10 cellular contexts compared by ENCODE assay signal in genomic region chr7:106599343-106599698, GRCh38.
DNase-seq lines count a peak whose midpoint lies in the region; ATAC-seq, FAIRE-seq and TF ChIP-seq lines count a peak whose summit lies in the region.
"Had no signal": no experiment of that assay in that cellular context is flagged by ENCODE, and none has a peak within 500 bp of the region (broad histone marks: within the 10 kb centered on the region; RNA-seq: fewer than 3 reads in every experiment).

No MANE protein-coding gene starts in this region.

- no peak overlapping the region for H3K27ac ChIP-seq in osteoblast (ENCODE audit: low read depth, low read length)
- H3K27ac ChIP-seq: neutrophil had no signal

- H2AFZ ChIP-seq in osteoblast (ENCODE audit: low read length), result peak overlapping the region; percentile 95

- H3K9me3 ChIP-seq in osteoblast (ENCODE audit: low read depth, low read length), result no peaks in the 10 kb centered on the region
- H3K9me3 ChIP-seq in HAP-1, result no peaks in the 10 kb centered on the region
- H3K9me3 ChIP-seq: body of pancreas, neutrophil had no signal

- no peaks in the 10 kb centered on the region for H3K79me2 ChIP-seq in osteoblast (ENCODE audit: insufficient read depth, low read length)

- H3K27me3 ChIP-seq in bronchial epithelial cell (ENCODE audit: control insufficient read depth, insufficient read depth, low read length) (no peaks in the 10 kb centered on the region), osteoblast (ENCODE audit: insufficient read depth, low read length) (no peaks in the 10 kb centered on the region), HAP-1 (ENCODE audit: low read depth) (no peaks in the 10 kb centered on the region)
- H3K27me3 ChIP-seq: body of pancreas, neutrophil had no signal

- peaks cover 7% of the 10 kb centered on the region for H3K4me1 ChIP-seq in osteoblast (ENCODE audit: insufficient read depth, low read length)
- H3K4me1 ChIP-seq in HAP-1, result peaks cover 30% of the 10 kb centered on the region

- no peak overlapping the region for H3K4me2 ChIP-seq in osteoblast (ENCODE audit: insufficient read depth, low read length)

- ATAC-seq in GM19397 (IDR thresholded peaks at IDR 0.05; ENCODE audit: unreplicated experiment) (no peak), HG03196 (IDR thresholded peaks at IDR 0.05; ENCODE audit: unreplicated experiment) (no peak)

- H3K4me3 ChIP-seq in bronchial epithelial cell (ENCODE audit: low read depth, low read length) (no peak overlapping the region), osteoblast (ENCODE audit: insufficient read depth, low read length) (no peak overlapping the region), HAP-1 (no peak overlapping the region)
- H3K4me3 ChIP-seq: body of pancreas had no signal

- in situ Hi-C loops in HAP-1 (cut with MboI; ENCODE audit: low sequenced_read_pairs), result no loop called here

- peak; percentile 32 for FAIRE-seq in bronchial epithelial cell (lab: Jason Lieb, UNC)

- H3K36me3 ChIP-seq in bronchial epithelial cell (ENCODE audit: control insufficient read depth, insufficient read depth, low read length) (no peaks in the 10 kb centered on the region), osteoblast (ENCODE audit: insufficient read depth, low read length) (no peaks in the 10 kb centered on the region), HAP-1 (replicated peaks) (no peaks in the 10 kb centered on the region)
- H3K36me3 ChIP-seq: neutrophil had no signal

- H4K20me1 ChIP-seq in osteoblast (ENCODE audit: insufficient read depth, low read length), result no peaks in the 10 kb centered on the region

- TF ChIP-seq CTCF in bronchial epithelial cell (IDR thresholded peaks at IDR 0.05; ENCODE audit: insufficient read depth, low read length, severe bottlenecking) (no peak), osteoblast (IDR thresholded peaks at IDR 0.05; ENCODE audit: extremely low read depth, low read depth, low read length) (no peak)

- DNase-seq in HPDE6-E6E7 (ENCODE audit: extremely low spot score), result peak; percentile 21
- peak; percentile 52 for DNase-seq in NCI-H2196 treated with DMSO at 0.1 percent for 48 hours (lab: John Stamatoyannopoulos, UW; ENCODE audit: unreplicated experiment)
- DNase-seq in bronchial epithelial cell (ENCODE audit: low read depth), result peak; percentile 96
- no peak for DNase-seq in osteoblast (ENCODE audit: insufficient read length, low spot score, missing footprints)
- DNase-seq in hippocampal formation (lab: John Stamatoyannopoulos, UW), result no peak
- no peak for DNase-seq in HAP-1 (ENCODE audit: low spot score in 2 of 2)

Comparison
In these comparisons a context has a peak if more than half of its experiments do, and no peak if none do; other contexts are left out.
1. DNase-seq: peak in HPDE6-E6E7 (single experiment), NCI-H2196 treated with DMSO at 0.1 percent for 48 hours (single experiment) and bronchial epithelial cell (single experiment); none in osteoblast (single experiment), hippocampal formation (0 of 2) and HAP-1 (0 of 2).